In genomic region chr2:12451726-12452125, GRCh38 we compare ENCODE assay signal across 11 cellular contexts.
DNase-seq lines count a peak whose midpoint lies in the region; ATAC-seq and TF ChIP-seq lines count a peak whose summit lies in the region.
"Had no signal": no experiment of that assay in that cellular context is flagged by ENCODE, and none has a peak within 500 bp of the region (broad histone marks: within the 10 kb centered on the region; RNA-seq: fewer than 3 reads in every experiment).

No MANE protein-coding gene starts in this region.

- in situ Hi-C loops in HAP-1 (cut with MboI; ENCODE audit: low sequenced_read_pairs): no loop called here

- no peak overlapping the region for H3K14ac ChIP-seq in trophoblast cell (ENCODE audit: low read length)

- H3K4ac ChIP-seq in trophoblast cell (ENCODE audit: low read depth, low read length): no peak overlapping the region

- no peaks in the 10 kb centered on the region for H3K9me3 ChIP-seq in PC-9 (ENCODE audit: insufficient read depth, low read depth)
- no peaks in the 10 kb centered on the region for H3K9me3 ChIP-seq in trophoblast cell (ENCODE audit: insufficient read depth, low read depth, low read length)
- H3K9me3 ChIP-seq in HAP-1: no peaks in the 10 kb centered on the region
- H3K9me3 ChIP-seq: adrenal gland had no signal

- H3K36me3 ChIP-seq in PC-9 (ENCODE audit: low read depth) (no peaks in the 10 kb centered on the region), trophoblast cell (ENCODE audit: control insufficient read depth in 1 of 2, insufficient read depth in 2 of 2, low read length in 2 of 2) (no peaks in the 10 kb centered on the region), HAP-1 (replicated peaks) (no peaks in the 10 kb centered on the region)
- H3K36me3 ChIP-seq: adrenal gland had no signal

- peak overlapping the region; percentile 68 for H3K4me2 ChIP-seq in PC-9
- H3K4me2 ChIP-seq in trophoblast cell (ENCODE audit: low read length): no peak overlapping the region

- WGBS in trophoblast cell (ENCODE audit: extremely low coverage, insufficient coverage, insufficient read length): no CpG with 5 or more reads among the region's 5 CpGs

- peak overlapping the region; percentile 55 for H3K27ac ChIP-seq in PC-9
- no peak overlapping the region for H3K27ac ChIP-seq in trophoblast cell (ENCODE audit: low read depth, low read length)

- no peaks in the 10 kb centered on the region for H3K79me2 ChIP-seq in PC-9 (ENCODE audit: low read depth)
- no peaks in the 10 kb centered on the region for H3K79me2 ChIP-seq in trophoblast cell (ENCODE audit: control insufficient read depth, insufficient read depth, low read length, poor library complexity)

- intact Hi-C loops in PC-9 (cut with micrococcal nuclease; ENCODE audit: unreplicated experiment): no loop called here

- no peak overlapping the region for H3K18ac ChIP-seq in trophoblast cell (ENCODE audit: low read length)

- H2AK5ac ChIP-seq in trophoblast cell (ENCODE audit: low read length): no peak overlapping the region

- no peak overlapping the region for H3K9ac ChIP-seq in trophoblast cell (ENCODE audit: low read length)

- POLR2A ChIA-PET in PC-9 (lab: Charles Lee; ENCODE audit: unreplicated experiment): no interaction called here

- ATAC-seq in GM21515 (IDR thresholded peaks at IDR 0.05; ENCODE audit: unreplicated experiment): no peak

- H3K4me3 ChIP-seq in GM12865 (ENCODE audit: low read depth, low read length) (no peak overlapping the region), PC-9 (peak overlapping the region; percentile 27; the same call in 1 of the 2 replicates), trophoblast cell (ENCODE audit: low read depth, low read length) (no peak overlapping the region), HAP-1 (no peak overlapping the region)

- no peaks in the 10 kb centered on the region for H3K79me1 ChIP-seq in trophoblast cell (ENCODE audit: low read length)

- H4K8ac ChIP-seq in trophoblast cell (ENCODE audit: low read depth, low read length): no peak overlapping the region

- H3K9me2 ChIP-seq in PC-9 (ENCODE audit: insufficient read depth): no peaks in the 10 kb centered on the region

- H4K12ac ChIP-seq in trophoblast cell (ENCODE audit: low read depth, low read length): no peak overlapping the region

- no peak overlapping the region for H2BK120ac ChIP-seq in trophoblast cell (ENCODE audit: insufficient read depth, low read length, poor library complexity)

- H3K4me1 ChIP-seq in PC-9 (replicated peaks; ENCODE audit: insufficient read depth) (peaks cover 32% of the 10 kb centered on the region), trophoblast cell (ENCODE audit: control insufficient read depth in 1 of 2, insufficient read depth in 2 of 2, low read length in 2 of 2) (no peaks in the 10 kb centered on the region), HAP-1 (no peaks in the 10 kb centered on the region)

- BruUV-seq in PC-9 (replicated peaks; lab: Mats Ljungman, UMichigan): no TSS peak

- TF ChIP-seq CTCF in GM12865 (IDR thresholded peaks at IDR 0.05; ENCODE audit: insufficient read depth, low read depth, low read length, missing control alignments): no peak
- no peak for TF ChIP-seq CTCF in PC-9 (conservative IDR thresholded peaks at IDR 0.05)

- H3K23ac ChIP-seq in trophoblast cell (ENCODE audit: low read length): no peak overlapping the region

- H2BK5ac ChIP-seq in trophoblast cell (ENCODE audit: low read depth, low read length, poor library complexity): no peak overlapping the region

- H4K91ac ChIP-seq in trophoblast cell (ENCODE audit: low read depth, low read length): no peak overlapping the region

- H2AFZ ChIP-seq in PC-9 (peak overlapping the region; percentile 50), trophoblast cell (ENCODE audit: insufficient read depth, low read length, poor library complexity) (no peak overlapping the region)

- H2BK12ac ChIP-seq in trophoblast cell (ENCODE audit: low read length): no peak overlapping the region

- H3K27me3 ChIP-seq in PC-9 (ENCODE audit: insufficient read depth, low read depth) (no peaks in the 10 kb centered on the region), trophoblast cell (ENCODE audit: insufficient read depth, low read length) (no peaks in the 10 kb centered on the region), HAP-1 (ENCODE audit: low read depth) (no peaks in the 10 kb centered on the region)
- H3K27me3 ChIP-seq: adrenal gland had no signal

- CTCF ChIA-PET in PC-9 (lab: Charles Lee): interaction anchor here (0.6 kb wide), 1 partner anchor 262 kb away, joined by 4 read pairs; no protein-coding TSS in a partner anchor

- DNase-seq in GM12865 (ENCODE audit: low read depth) (peak; percentile 18), PC-9 (peak; percentile 14 to 71), dedifferentiated amniotic fluid mesenchymal stem cell (ENCODE audit: extremely low spot score) (peak; percentile 33), trophoblast cell (peak; percentile 9 to 53), HAP-1 (ENCODE audit: low spot score in 2 of 2) (no peak), NCI-H526 treated with DMSO at 0.1 percent for 48 hours (lab: John Stamatoyannopoulos, UW) (no peak)
- DNase-seq in stimulated activated CD4-positive, alpha-beta T cell treated with anti-CD3 and anti-CD28 coated beads, Interleukin-4, amount 100 ng/mL, for 24 hours: no peak
- DNase-seq: glutamatergic neuron, NCI-H1694 treated with DMSO at 0.1 percent for 48 hours had no signal

- no peaks in the 10 kb centered on the region for H4K20me1 ChIP-seq in PC-9 (ENCODE audit: insufficient read depth)

- H3F3A ChIP-seq in PC-9 (ENCODE audit: insufficient read depth, low read depth): peaks cover 20% of the 10 kb centered on the region

Comparison
In these comparisons a context has a peak if more than half of its experiments do, and no peak if none do; other contexts are left out.
1. DNase-seq: peak in GM12865 (single experiment), PC-9 (2 of 2), dedifferentiated amniotic fluid mesenchymal stem cell (single experiment) and trophoblast cell (2 of 2); none in stimulated activated CD4-positive, alpha-beta T cell treated with anti-CD3 and anti-CD28 coated beads, Interleukin-4, amount 100 ng/mL, for 24 hours (single experiment), HAP-1 (0 of 2) and NCI-H526 treated with DMSO at 0.1 percent for 48 hours (single experiment).